Comparison of ENCODE assay signal across 1 cellular context in the genomic region with DNA sequence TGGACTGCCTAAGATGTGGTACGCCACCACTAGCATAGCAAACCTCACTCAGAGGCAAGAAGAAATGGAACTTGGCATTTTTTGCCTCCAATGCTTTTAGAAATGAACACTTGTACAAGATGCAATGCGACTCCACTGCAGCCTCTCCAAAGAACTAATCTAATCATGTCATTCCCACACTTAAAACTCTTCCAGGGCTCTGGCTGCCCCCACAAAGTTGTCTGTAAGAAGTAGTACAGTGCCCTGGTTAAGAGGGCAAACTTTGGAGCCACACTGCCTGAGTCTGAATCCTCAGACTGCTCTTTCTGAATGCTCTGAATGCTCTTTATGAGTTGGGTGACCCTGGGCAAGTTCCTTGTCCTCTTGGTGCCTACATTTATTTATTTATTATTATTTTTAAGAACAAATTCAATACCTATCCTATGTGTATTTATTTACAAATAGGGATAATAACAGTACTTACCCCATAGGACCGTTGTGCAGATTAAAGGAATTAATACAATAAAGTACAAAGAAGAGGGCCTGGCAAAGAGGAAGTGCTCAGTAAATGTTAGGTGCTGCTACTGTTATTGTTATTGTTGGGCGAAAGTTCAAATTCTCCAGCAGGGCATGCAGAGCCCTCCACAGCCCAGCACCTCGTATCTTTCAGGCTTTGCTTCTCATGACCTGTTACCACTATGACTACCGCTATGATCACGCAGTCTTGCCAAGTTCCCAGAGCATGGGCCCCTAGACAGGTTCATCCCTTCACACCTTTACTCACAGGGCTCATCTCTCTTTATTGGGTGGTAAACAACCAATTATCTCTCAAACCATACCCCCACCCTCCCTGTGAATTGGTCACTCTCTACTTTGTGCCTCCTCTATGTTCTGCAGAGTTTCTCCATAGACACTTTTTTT.
TF ChIP-seq lines count a peak whose summit lies in the region.

No MANE protein-coding gene starts in this region.

TF ChIP-seq in K562, 482 proteins besides CTCF, POLR2A, EP300 and RAD21:
- TF ChIP-seq SPI1 (IDR thresholded peaks at IDR 0.05; ENCODE audit: borderline replicate concordance, low read depth, low read length) = peak; percentile 70; the same call in 1 of the 2 replicates
- no peak for TF ChIP-seq MTF1 (CRISPR knock-in tag; IDR thresholded peaks at IDR 0.05; ENCODE audit: borderline replicate concordance)
